In genomic region chr17:80036715-80037477, GRCh38 we compare ENCODE assay signal across 1 cellular context.
TF ChIP-seq lines count a peak whose summit lies in the region.

No MANE protein-coding gene starts in this region.

TF ChIP-seq in HepG2, 621 proteins besides CTCF, POLR2A, EP300 and RAD21 (continued from another document and continues in another):
- TF ChIP-seq ZBTB26 (CRISPR knock-in tag; IDR thresholded peaks at IDR 0.05; ENCODE audit: borderline replicate concordance) (peak; percentile 40; the same call in 1 of the 2 replicates), ZNF329 (CRISPR knock-in tag; IDR thresholded peaks at IDR 0.05; ENCODE audit: low read depth) (no peak), ZNF275 (CRISPR knock-in tag; IDR thresholded peaks at IDR 0.05; ENCODE audit: borderline replicate concordance) (0 out of 2 replicates have a peak, but pooled peaks have one; percentile 38), ZNF263 (CRISPR knock-in tag; IDR thresholded peaks at IDR 0.05) (0 out of 2 replicates have a peak, but pooled peaks have one; percentile 6), MEIS1 (CRISPR knock-in tag; IDR thresholded peaks at IDR 0.05; ENCODE audit: borderline replicate concordance) (peak; percentile 66; the same call in 1 of the 2 replicates), ZNF296 (CRISPR knock-in tag; conservative IDR thresholded peaks at IDR 0.05) (no peak), STAT5B (CRISPR knock-in tag; IDR thresholded peaks at IDR 0.05) (no peak), YEATS4 (CRISPR knock-in tag; IDR thresholded peaks at IDR 0.05; ENCODE audit: borderline replicate concordance) (no peak; the same call in none of the 2 replicates), ZNF331 (CRISPR knock-in tag; IDR thresholded peaks at IDR 0.05) (peak; percentile 44; the same call in 1 of the 2 replicates), ZNF703 (CRISPR knock-in tag; IDR thresholded peaks at IDR 0.05; ENCODE audit: borderline replicate concordance) (0 out of 2 replicates have a peak, but pooled peaks have one; percentile 70), ZNF552 (CRISPR knock-in tag; IDR thresholded peaks at IDR 0.05; ENCODE audit: borderline replicate concordance) (no peak), ZNF598 (CRISPR knock-in tag; IDR thresholded peaks at IDR 0.05; ENCODE audit: borderline replicate concordance) (0 out of 2 replicates have a peak, but pooled peaks have one; percentile 25), NAIF1 (CRISPR knock-in tag; IDR thresholded peaks at IDR 0.05; ENCODE audit: borderline replicate concordance) (peak; percentile 87; the same call in 1 of the 2 replicates), MTF1 (CRISPR knock-in tag; IDR thresholded peaks at IDR 0.05) (no peak), ZNF660 (CRISPR knock-in tag; IDR thresholded peaks at IDR 0.05; ENCODE audit: borderline replicate concordance, low read depth) (no peak), PATZ1 (CRISPR knock-in tag; IDR thresholded peaks at IDR 0.05) (peak; percentile 72), HNRNPLL (IDR thresholded peaks at IDR 0.05; ENCODE audit: low read depth, low read length, poor library complexity, severe bottlenecking) (peak; percentile 94), ZNF569 (CRISPR knock-in tag; IDR thresholded peaks at IDR 0.05; ENCODE audit: borderline replicate concordance) (no peak), KLF12 (CRISPR knock-in tag; IDR thresholded peaks at IDR 0.05; ENCODE audit: borderline replicate concordance) (no peak), MIXL1 (CRISPR knock-in tag; IDR thresholded peaks at IDR 0.05) (no peak), ZNF547 (CRISPR knock-in tag; IDR thresholded peaks at IDR 0.05) (peak; percentile 81; the same call in 1 of the 2 replicates), GABPB1 (CRISPR knock-in tag; IDR thresholded peaks at IDR 0.05) (peak; percentile 0; the same call in 1 of the 2 replicates), ZNF646 (CRISPR knock-in tag; IDR thresholded peaks at IDR 0.05) (no peak), PRDM10 (CRISPR knock-in tag; IDR thresholded peaks at IDR 0.05; ENCODE audit: low read depth) (no peak)
- TF ChIP-seq, protein P1, sequence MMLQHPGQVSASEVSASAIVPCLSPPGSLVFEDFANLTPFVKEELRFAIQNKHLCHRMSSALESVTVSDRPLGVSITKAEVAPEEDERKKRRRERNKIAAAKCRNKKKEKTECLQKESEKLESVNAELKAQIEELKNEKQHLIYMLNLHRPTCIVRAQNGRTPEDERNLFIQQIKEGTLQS (CRISPR knock-in tag; IDR thresholded peaks at IDR 0.05), result no peak
- TF ChIP-seq, protein P2, sequence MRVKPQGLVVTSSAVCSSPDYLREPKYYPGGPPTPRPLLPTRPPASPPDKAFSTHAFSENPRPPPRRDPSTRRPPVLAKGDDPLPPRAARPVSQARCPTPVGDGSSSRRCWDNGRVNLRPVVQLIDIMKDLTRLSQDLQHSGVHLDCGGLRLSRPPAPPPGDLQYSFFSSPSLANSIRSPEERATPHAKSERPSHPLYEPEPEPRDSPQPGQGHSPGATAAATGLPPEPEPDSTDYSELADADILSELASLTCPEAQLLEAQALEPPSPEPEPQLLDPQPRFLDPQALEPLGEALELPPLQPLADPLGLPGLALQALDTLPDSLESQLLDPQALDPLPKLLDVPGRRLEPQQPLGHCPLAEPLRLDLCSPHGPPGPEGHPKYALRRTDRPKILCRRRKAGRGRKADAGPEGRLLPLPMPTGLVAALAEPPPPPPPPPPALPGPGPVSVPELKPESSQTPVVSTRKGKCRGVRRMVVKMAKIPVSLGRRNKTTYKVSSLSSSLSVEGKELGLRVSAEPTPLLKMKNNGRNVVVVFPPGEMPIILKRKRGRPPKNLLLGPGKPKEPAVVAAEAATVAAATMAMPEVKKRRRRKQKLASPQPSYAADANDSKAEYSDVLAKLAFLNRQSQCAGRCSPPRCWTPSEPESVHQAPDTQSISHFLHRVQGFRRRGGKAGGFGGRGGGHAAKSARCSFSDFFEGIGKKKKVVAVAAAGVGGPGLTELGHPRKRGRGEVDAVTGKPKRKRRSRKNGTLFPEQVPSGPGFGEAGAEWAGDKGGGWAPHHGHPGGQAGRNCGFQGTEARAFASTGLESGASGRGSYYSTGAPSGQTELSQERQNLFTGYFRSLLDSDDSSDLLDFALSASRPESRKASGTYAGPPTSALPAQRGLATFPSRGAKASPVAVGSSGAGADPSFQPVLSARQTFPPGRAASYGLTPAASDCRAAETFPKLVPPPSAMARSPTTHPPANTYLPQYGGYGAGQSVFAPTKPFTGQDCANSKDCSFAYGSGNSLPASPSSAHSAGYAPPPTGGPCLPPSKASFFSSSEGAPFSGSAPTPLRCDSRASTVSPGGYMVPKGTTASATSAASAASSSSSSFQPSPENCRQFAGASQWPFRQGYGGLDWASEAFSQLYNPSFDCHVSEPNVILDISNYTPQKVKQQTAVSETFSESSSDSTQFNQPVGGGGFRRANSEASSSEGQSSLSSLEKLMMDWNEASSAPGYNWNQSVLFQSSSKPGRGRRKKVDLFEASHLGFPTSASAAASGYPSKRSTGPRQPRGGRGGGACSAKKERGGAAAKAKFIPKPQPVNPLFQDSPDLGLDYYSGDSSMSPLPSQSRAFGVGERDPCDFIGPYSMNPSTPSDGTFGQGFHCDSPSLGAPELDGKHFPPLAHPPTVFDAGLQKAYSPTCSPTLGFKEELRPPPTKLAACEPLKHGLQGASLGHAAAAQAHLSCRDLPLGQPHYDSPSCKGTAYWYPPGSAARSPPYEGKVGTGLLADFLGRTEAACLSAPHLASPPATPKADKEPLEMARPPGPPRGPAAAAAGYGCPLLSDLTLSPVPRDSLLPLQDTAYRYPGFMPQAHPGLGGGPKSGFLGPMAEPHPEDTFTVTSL (CRISPR knock-in tag; IDR thresholded peaks at IDR 0.05; ENCODE audit: borderline replicate concordance), result no peak
- TF ChIP-seq, protein P3, sequence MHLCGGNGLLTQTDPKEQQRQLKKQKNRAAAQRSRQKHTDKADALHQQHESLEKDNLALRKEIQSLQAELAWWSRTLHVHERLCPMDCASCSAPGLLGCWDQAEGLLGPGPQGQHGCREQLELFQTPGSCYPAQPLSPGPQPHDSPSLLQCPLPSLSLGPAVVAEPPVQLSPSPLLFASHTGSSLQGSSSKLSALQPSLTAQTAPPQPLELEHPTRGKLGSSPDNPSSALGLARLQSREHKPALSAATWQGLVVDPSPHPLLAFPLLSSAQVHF (CRISPR knock-in tag; IDR thresholded peaks at IDR 0.05), result no peak
- TF ChIP-seq, protein P4, sequence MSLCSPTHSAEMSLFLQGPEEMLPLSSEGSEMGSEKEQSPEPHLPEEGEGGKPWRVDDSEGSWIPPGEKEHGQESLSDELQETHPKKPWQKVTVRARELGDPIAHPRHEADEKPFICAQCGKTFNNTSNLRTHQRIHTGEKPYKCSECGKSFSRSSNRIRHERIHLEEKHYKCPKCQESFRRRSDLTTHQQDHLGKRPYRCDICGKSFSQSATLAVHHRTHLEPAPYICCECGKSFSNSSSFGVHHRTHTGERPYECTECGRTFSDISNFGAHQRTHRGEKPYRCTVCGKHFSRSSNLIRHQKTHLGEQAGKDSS (CRISPR knock-in tag; IDR thresholded peaks at IDR 0.05; ENCODE audit: borderline replicate concordance, low read depth), result no peak
- TF ChIP-seq, protein P5, sequence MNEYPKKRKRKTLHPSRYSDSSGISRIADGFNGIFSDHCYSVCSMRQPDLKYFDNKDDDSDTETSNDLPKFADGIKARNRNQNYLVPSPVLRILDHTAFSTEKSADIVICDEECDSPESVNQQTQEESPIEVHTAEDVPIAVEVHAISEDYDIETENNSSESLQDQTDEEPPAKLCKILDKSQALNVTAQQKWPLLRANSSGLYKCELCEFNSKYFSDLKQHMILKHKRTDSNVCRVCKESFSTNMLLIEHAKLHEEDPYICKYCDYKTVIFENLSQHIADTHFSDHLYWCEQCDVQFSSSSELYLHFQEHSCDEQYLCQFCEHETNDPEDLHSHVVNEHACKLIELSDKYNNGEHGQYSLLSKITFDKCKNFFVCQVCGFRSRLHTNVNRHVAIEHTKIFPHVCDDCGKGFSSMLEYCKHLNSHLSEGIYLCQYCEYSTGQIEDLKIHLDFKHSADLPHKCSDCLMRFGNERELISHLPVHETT (CRISPR knock-in tag; conservative IDR thresholded peaks at IDR 0.05), result no peak; the same call in 1 of the 2 replicates
